In the genomic region with DNA sequence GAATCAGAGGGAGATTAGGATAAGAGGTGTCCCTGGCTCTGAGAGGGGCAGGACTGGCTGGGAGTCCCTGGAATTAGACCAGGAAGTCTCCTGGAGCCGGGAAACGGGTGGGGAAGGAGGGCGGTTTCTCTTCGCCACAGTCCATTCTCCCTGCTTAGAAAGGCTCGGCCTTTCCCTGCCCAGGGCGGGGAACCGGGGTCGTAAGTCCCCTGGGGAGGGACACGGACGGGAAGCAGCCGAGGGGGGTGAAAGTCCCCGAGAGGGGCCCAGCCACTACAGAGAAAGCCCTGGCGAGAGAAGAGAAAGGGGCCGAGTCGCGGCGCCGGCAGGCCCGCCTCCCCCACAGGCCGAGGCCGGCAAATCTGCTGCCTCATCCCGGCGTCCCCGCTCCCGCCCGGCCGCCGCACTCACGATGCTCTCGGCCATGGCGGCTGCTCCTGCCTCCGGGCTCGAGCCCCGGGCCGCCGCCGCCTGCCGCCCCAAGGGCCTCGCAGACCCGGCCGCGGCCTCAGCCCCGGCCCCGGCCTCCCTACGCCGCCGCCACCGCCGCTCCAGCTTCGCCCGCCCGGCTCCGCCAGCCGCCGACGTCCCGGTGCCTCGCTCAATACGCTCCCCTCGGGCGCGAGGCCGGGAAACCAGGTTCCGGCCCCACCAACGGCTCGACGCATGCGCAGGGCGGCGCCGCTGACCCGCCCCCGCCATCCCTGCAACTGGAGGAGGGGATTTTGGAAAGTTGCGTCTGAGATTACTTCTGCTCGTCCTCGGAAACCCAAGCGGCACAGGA, we compare ENCODE assay signal across 8 cellular contexts. TPM values are rescaled to one million over a fixed set of nuclear protein-coding genes. Genes with fewer than 3 reads are reported as not detected.
DNase-seq lines count a peak whose midpoint lies in the region; ATAC-seq and TF ChIP-seq lines count a peak whose summit lies in the region.

NPLOC4 (minus strand) TSS at position 608 of the 784 bp plus-strand sequence; CDS start at position 426, 182 bp downstream.
TSPAN10 (plus strand) TSS at position 692 of the 784 bp plus-strand sequence. CDS start 5,217 bp downstream, outside the sequence.

- H3K36me3 ChIP-seq in uterus = no peaks in the 10 kb centered on the region

- no peaks in the 10 kb centered on the region for H3K36me3 Mint-ChIP-seq in T-helper 17 cell (ENCODE audit: low read depth)

- peaks cover 12% of the 10 kb centered on the region for H3K4me1 Mint-ChIP-seq in T-helper 17 cell

- H3K27me3 Mint-ChIP-seq in T-helper 17 cell = no peaks in the 10 kb centered on the region

- peak; percentile 92 for ATAC-seq in HG02642 (IDR thresholded peaks at IDR 0.05; ENCODE audit: poor library complexity, unreplicated experiment)
- ATAC-seq in T-helper 17 cell = peak; percentile 94
- peak; percentile 81 to 91 for ATAC-seq in right cardiac atrium

- TF ChIP-seq POLR2A in uterus (IDR thresholded peaks at IDR 0.05) = peak; percentile 61 to 88

- intact Hi-C loops in right cardiac atrium (cut with DNase I) = no loop called here
- intact Hi-C loops in uterus (cut with DNase I; ENCODE audit: low total_unique reads) = no loop called here

- TF ChIP-seq CTCF in GM12864 (IDR thresholded peaks at IDR 0.05; ENCODE audit: low read depth, low read length, missing control alignments) (no peak), uterus (IDR thresholded peaks at IDR 0.05) (peak in 2 of 4 experiments; percentile 19 to 25)

- H3K27me3 ChIP-seq in right cardiac atrium (ENCODE audit: control insufficient read depth, insufficient read depth) (no peaks in the 10 kb centered on the region), uterus (no peaks in the 10 kb centered on the region)

- peaks cover 4% of the 10 kb centered on the region for H3K4me1 ChIP-seq in right cardiac atrium (ENCODE audit: control insufficient read depth, insufficient read depth, low read length)
- peaks cover 0 to 13% of the 10 kb centered on the region in 2 donors for H3K4me1 ChIP-seq in uterus

- H3K4me3 Mint-ChIP-seq in T-helper 17 cell = peak within 1 kb of the TSS; percentile 95

- peak; percentile 37 for DNase-seq in GM12864 (ENCODE audit: low read depth)
- peak; percentile 76 for DNase-seq in NCI-H146 (lab: John Stamatoyannopoulos, UW)
- peak; percentile 75 to 81 (median 75) for DNase-seq in T-helper 17 cell
- peak; percentile 85 to 95 (median 94) for DNase-seq in right cardiac atrium
- peak; percentile 83 for DNase-seq in putamen (ENCODE audit: low spot score)
- peak; percentile 80 to 89 for DNase-seq in uterus

- no peaks in the 10 kb centered on the region for H3K9me3 ChIP-seq in T-helper 17 cell (ENCODE audit: control insufficient read depth, low read length, poor library complexity, severe bottlenecking)
- no peaks in the 10 kb centered on the region for H3K9me3 ChIP-seq in right cardiac atrium (ENCODE audit: control insufficient read depth, low read length)
- H3K9me3 ChIP-seq in uterus = no peaks in the 10 kb centered on the region

- peak within 1 kb of the TSS; percentile 73 for H3K27ac ChIP-seq in angular gyrus (ENCODE audit: low read depth, low read length)
- peak within 1 kb of the TSS; percentile 88 for H3K27ac ChIP-seq in right cardiac atrium (ENCODE audit: low read length)
- H3K27ac ChIP-seq in uterus = peak within 1 kb of the TSS; percentile 81

- H3K4me3 ChIP-seq in GM12864 (ENCODE audit: low read depth, low read length) (peak within 1 kb of the TSS; percentile 89), right cardiac atrium (ENCODE audit: low read length) (peak within 1 kb of the TSS; percentile 88), uterus (peak within 1 kb of the TSS; percentile 77 to 95)

- WGBS in right cardiac atrium = under 1% methylated on average over 77 of the region's 77 CpGs

- peak within 1 kb of the TSS; percentile 95 for H3K27ac Mint-ChIP-seq in T-helper 17 cell

RNA-seq across cellular contexts. Expression of gene NPLOC4, which starts in this region (rescaled TPM):
- total RNA-seq in T-helper 17 cell = 10 to 100 TPM; 76.0 to 84.1 TPM
- total RNA-seq in right cardiac atrium = 100 to 1,000 TPM in 1 of 4 donors, 10 to 100 TPM in 3; 83.5 to 106 (median 89.5) TPM
- polyA plus RNA-seq in right cardiac atrium = 36.8 TPM
- total RNA-seq in uterus = 10 to 100 TPM; 14.6 to 86.3 (median 30.9) TPM

RNA-seq across cellular contexts. Expression of gene TSPAN10, which starts in this region (rescaled TPM):
- total RNA-seq in T-helper 17 cell (under 1 TPM in 1 of 2 donors, not detected in 1; 0.15 TPM), right cardiac atrium (under 1 TPM in 2 of 4 donors, not detected in 2; 0.24 to 0.31 TPM), uterus (1 to 10 TPM in 1 of 4 donors, under 1 TPM in 1, not detected in 2; 0.21 to 3.0 TPM)
- polyA plus RNA-seq in right cardiac atrium = 0.27 TPM

Comparison
In these comparisons a context has a peak if more than half of its experiments do, and no peak if none do; other contexts are left out.
1. Peak in every context shown above with its lines: DNase-seq, ATAC-seq, H3K4me3 ChIP-seq and H3K27ac ChIP-seq.
2. DNase-seq: peak in every context shown above with its lines; median percentile 94 in right cardiac atrium; 84 in uterus; 83 in putamen; 76 in NCI-H146; 75 in T-helper 17 cell; 37 in GM12864.